In the genomic region with DNA sequence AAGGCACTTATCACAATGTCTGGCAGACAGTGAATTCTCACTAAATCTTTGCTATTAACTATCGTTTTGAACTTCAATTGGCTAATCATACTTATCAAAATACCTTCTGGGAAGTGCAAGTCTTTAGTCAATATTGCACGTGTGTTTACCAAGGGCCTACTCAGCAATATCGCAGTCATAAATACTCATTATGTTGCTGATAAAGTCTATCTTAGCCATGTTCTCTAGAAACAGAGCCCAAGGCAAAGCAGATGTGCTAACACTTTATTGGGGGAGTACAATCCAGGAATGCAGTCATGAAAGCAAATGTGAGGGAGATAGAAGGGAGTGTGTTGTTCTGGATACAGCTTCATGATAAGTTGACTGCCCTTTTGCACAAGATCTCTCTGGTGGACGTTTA, we compare ENCODE assay signal across 27 cellular contexts.
"Had no signal": no experiment of that assay in that cellular context is flagged by ENCODE, and none has a peak within 500 bp of the region (broad histone marks: within the 10 kb centered on the region; RNA-seq: fewer than 3 reads in every experiment).

No MANE protein-coding gene starts in this region.

- H3K4me3 ChIP-seq: esophagus squamous epithelium, lung, neural progenitor cell, ovary, psoas muscle, sigmoid colon, thoracic aorta, tibial nerve, upper lobe of left lung had no signal

- H3K4me2 ChIP-seq: neural progenitor cell had no signal

- H3K27ac Mint-ChIP-seq: effector memory CD8-positive, alpha-beta T cell; memory B cell; naive thymus-derived CD4-positive, alpha-beta T cell; neural progenitor cell; stimulated activated naive B cell treated with anti-CD40 and anti-IgM and Interleukin-4, amounts not matched to agents 10 μg/mL and 1 μg/mL and 100 μg/mL, for 72 hours; stimulated activated naive CD8-positive, alpha-beta T cell treated with anti-CD3 and anti-CD28 coated beads, Interleukin-15, Interleukin-2, amounts not matched to agents 100 ng/mL and 50 ng/mL, for 24 hours had no signal

- FAIRE-seq: endometrium, frontal cortex, keratinocyte, urothelium cell line had no signal

- H3K27ac ChIP-seq: esophagus squamous epithelium, neural progenitor cell, ovary, psoas muscle, thoracic aorta, tibial nerve, upper lobe of left lung had no signal

- DNase-seq: cortex of kidney; effector memory CD8-positive, alpha-beta T cell; erythroblast; esophagus squamous epithelium; midbrain; naive thymus-derived CD4-positive, alpha-beta T cell; ovary; posterior cingulate gyrus; psoas muscle; right cardiac atrium; sigmoid colon; stimulated activated CD4-positive, alpha-beta T cell treated with anti-CD3 and anti-CD28 coated beads, Interleukin-15, amount 100 ng/mL, for 24 hours; stimulated activated CD4-positive, alpha-beta T cell treated with anti-CD3 and anti-CD28 coated beads, Interleukin-2, amount 100 ng/mL, for 48 hours; stimulated activated naive B cell treated with anti-CD40 and anti-IgM and Interleukin-4, amounts not matched to agents 10 μg/mL and 1 μg/mL and 100 μg/mL, for 72 hours; upper lobe of left lung had no signal

- H3K9ac ChIP-seq: neural progenitor cell had no signal

- H2AFZ ChIP-seq: neural progenitor cell had no signal

- H3K27me3 ChIP-seq: ovary, sigmoid colon, upper lobe of left lung had no signal

- H3K9me3 ChIP-seq: esophagus squamous epithelium, ovary, psoas muscle, sigmoid colon, thoracic aorta, tibial nerve, upper lobe of left lung had no signal

- H3K4me1 Mint-ChIP-seq: memory B cell; naive thymus-derived CD4-positive, alpha-beta T cell; nephron; neural progenitor cell had no signal

- H3K4me3 Mint-ChIP-seq: effector memory CD8-positive, alpha-beta T cell; memory B cell; naive thymus-derived CD4-positive, alpha-beta T cell; nephron; neural progenitor cell; stimulated activated naive B cell treated with anti-CD40 and anti-IgM and Interleukin-4, amounts not matched to agents 10 μg/mL and 1 μg/mL and 100 μg/mL, for 72 hours; stimulated activated naive CD8-positive, alpha-beta T cell treated with anti-CD3 and anti-CD28 coated beads, Interleukin-15, Interleukin-2, amounts not matched to agents 100 ng/mL and 50 ng/mL, for 24 hours had no signal

- H3K36me3 Mint-ChIP-seq: memory B cell; naive thymus-derived CD4-positive, alpha-beta T cell; neural progenitor cell; stimulated activated naive B cell treated with anti-CD40 and anti-IgM and Interleukin-4, amounts not matched to agents 10 μg/mL and 1 μg/mL and 100 μg/mL, for 72 hours had no signal

- H3K9me3 Mint-ChIP-seq: effector memory CD8-positive, alpha-beta T cell; memory B cell; nephron; neural progenitor cell; stimulated activated naive B cell treated with anti-CD40 and anti-IgM and Interleukin-4, amounts not matched to agents 10 μg/mL and 1 μg/mL and 100 μg/mL, for 72 hours; stimulated activated naive CD8-positive, alpha-beta T cell treated with anti-CD3 and anti-CD28 coated beads, Interleukin-15, Interleukin-2, amounts not matched to agents 100 ng/mL and 50 ng/mL, for 24 hours had no signal

- H3K4me1 ChIP-seq: esophagus squamous epithelium, neural progenitor cell, psoas muscle, tibial nerve, upper lobe of left lung had no signal

- ATAC-seq: effector memory CD8-positive, alpha-beta T cell; left lobe of liver; naive thymus-derived CD4-positive, alpha-beta T cell; psoas muscle; right cardiac atrium; stimulated activated naive B cell treated with anti-CD40 and anti-IgM and Interleukin-4, amounts not matched to agents 10 μg/mL and 1 μg/mL and 100 μg/mL, for 72 hours had no signal

- H3K36me3 ChIP-seq: esophagus squamous epithelium, neural progenitor cell, ovary, sigmoid colon, thoracic aorta, tibial nerve, upper lobe of left lung had no signal
